In genomic region chr2:166372046-166372445, GRCh38 we compare ENCODE assay signal across 1 cellular context.
TF ChIP-seq lines count a peak whose summit lies in the region.

No MANE protein-coding gene starts in this region.

TF ChIP-seq in HepG2, 621 proteins besides CTCF, POLR2A, EP300 and RAD21 (continued from another document and continues in another):
- TF ChIP-seq ZNF430 (CRISPR knock-in tag; IDR thresholded peaks at IDR 0.05), result no peak
- TF ChIP-seq ZNF850 (CRISPR knock-in tag; conservative IDR thresholded peaks at IDR 0.05), result no peak
- TF ChIP-seq TAF15 (IDR thresholded peaks at IDR 0.05; ENCODE audit: low read depth, low read length, poor library complexity, severe bottlenecking), result no peak
- TF ChIP-seq ZUFSP (CRISPR knock-in tag; IDR thresholded peaks at IDR 0.05; ENCODE audit: borderline replicate concordance), result no peak
- peak; percentile 79 for TF ChIP-seq FOXP4 (CRISPR knock-in tag; IDR thresholded peaks at IDR 0.05)
- peak; percentile 71 for TF ChIP-seq THAP11 (CRISPR knock-in tag; IDR thresholded peaks at IDR 0.05)
- no peak for TF ChIP-seq ZNF350 (CRISPR knock-in tag; IDR thresholded peaks at IDR 0.05; ENCODE audit: borderline replicate concordance, low read depth)
- no peak for TF ChIP-seq SOX6 (IDR thresholded peaks at IDR 0.05)
- TF ChIP-seq SOX6 (CRISPR knock-in tag; IDR thresholded peaks at IDR 0.05), result peak; percentile 84
- TF ChIP-seq HCFC1 (IDR thresholded peaks at IDR 0.05; ENCODE audit: low read depth, low read length), result no peak
- no peak for TF ChIP-seq TSC22D2 (CRISPR knock-in tag; IDR thresholded peaks at IDR 0.05; ENCODE audit: borderline replicate concordance)
- no peak for TF ChIP-seq SOX13 (IDR thresholded peaks at IDR 0.05)
- peak in 1 of 2 experiments; percentile 84; a peak in 2 of 4 replicates for TF ChIP-seq SOX13 (CRISPR knock-in tag; conservative IDR thresholded peaks at IDR 0.05 in 1 of 2, IDR thresholded peaks at IDR 0.05 in 1 of 2)
- TF ChIP-seq TBP (CRISPR knock-in tag; IDR thresholded peaks at IDR 0.05), result no peak
- no peak for TF ChIP-seq ZBTB46 (CRISPR knock-in tag; IDR thresholded peaks at IDR 0.05; ENCODE audit: borderline replicate concordance)
- TF ChIP-seq ZNF296 (CRISPR knock-in tag; conservative IDR thresholded peaks at IDR 0.05), result no peak
- TF ChIP-seq HOXA3 (CRISPR knock-in tag; IDR thresholded peaks at IDR 0.05), result peak; percentile 55; the same call in 1 of the 2 replicates
- no peak for TF ChIP-seq CREBL2 (CRISPR knock-in tag; IDR thresholded peaks at IDR 0.05; ENCODE audit: borderline replicate concordance)
- no peak for TF ChIP-seq ZNF17 (CRISPR knock-in tag; IDR thresholded peaks at IDR 0.05)
- no peak for TF ChIP-seq XRCC5 (optimal IDR thresholded peaks at IDR 0.05; ENCODE audit: low read length)
- TF ChIP-seq CHD4 (IDR thresholded peaks at IDR 0.05; ENCODE audit: borderline replicate concordance, low read length), result no peak; the same call in 1 of the 2 replicates
- no peak for TF ChIP-seq ELF1 (CRISPR knock-in tag; IDR thresholded peaks at IDR 0.05)
- no peak for TF ChIP-seq ETV6 (CRISPR knock-in tag; conservative IDR thresholded peaks at IDR 0.05)
- TF ChIP-seq SMAD3 (CRISPR knock-in tag; IDR thresholded peaks at IDR 0.05), result 0 out of 2 replicates have a peak, but pooled peaks have one; percentile 41
- peak; percentile 70; the same call in 1 of the 2 replicates for TF ChIP-seq ATF2 (CRISPR knock-in tag; IDR thresholded peaks at IDR 0.05)
- TF ChIP-seq RFX5 (IDR thresholded peaks at IDR 0.05; ENCODE audit: low read depth, low read length), result no peak
- no peak for TF ChIP-seq SP2 (CRISPR knock-in tag; IDR thresholded peaks at IDR 0.05)
- no peak for TF ChIP-seq ZFP90 (CRISPR knock-in tag; IDR thresholded peaks at IDR 0.05; ENCODE audit: borderline replicate concordance)
- TF ChIP-seq NR0B2 (CRISPR knock-in tag; IDR thresholded peaks at IDR 0.05), result no peak
- no peak for TF ChIP-seq E2F2 (CRISPR knock-in tag; IDR thresholded peaks at IDR 0.05; ENCODE audit: borderline replicate concordance)
- TF ChIP-seq ZNF510 (CRISPR knock-in tag; IDR thresholded peaks at IDR 0.05; ENCODE audit: low read depth), result no peak
- TF ChIP-seq ZNF558 (CRISPR knock-in tag; IDR thresholded peaks at IDR 0.05; ENCODE audit: borderline replicate concordance), result no peak
- TF ChIP-seq LRRFIP1 (CRISPR knock-in tag; conservative IDR thresholded peaks at IDR 0.05), result no peak
- no peak for TF ChIP-seq GLMP (CRISPR knock-in tag; IDR thresholded peaks at IDR 0.05; ENCODE audit: borderline replicate concordance)
- TF ChIP-seq ESRRA (CRISPR knock-in tag; IDR thresholded peaks at IDR 0.05; ENCODE audit: low read depth), result no peak
- no peak; the same call in 1 of the 2 replicates for TF ChIP-seq ZNF749 (CRISPR knock-in tag; IDR thresholded peaks at IDR 0.05; ENCODE audit: borderline replicate concordance)
- peak; percentile 99 for TF ChIP-seq TEAD3 (CRISPR knock-in tag; optimal IDR thresholded peaks at IDR 0.05; ENCODE audit: borderline replicate concordance)
- TF ChIP-seq NFATC3 (CRISPR knock-in tag; IDR thresholded peaks at IDR 0.05), result no peak
- TF ChIP-seq JUNB (CRISPR knock-in tag; IDR thresholded peaks at IDR 0.05; ENCODE audit: borderline replicate concordance), result no peak
- no peak for TF ChIP-seq ZNF234 (CRISPR knock-in tag; conservative IDR thresholded peaks at IDR 0.05)
- TF ChIP-seq ZSCAN22 (CRISPR knock-in tag; IDR thresholded peaks at IDR 0.05), result no peak
- no peak for TF ChIP-seq ZNF83 (CRISPR knock-in tag; IDR thresholded peaks at IDR 0.05; ENCODE audit: borderline replicate concordance)
- no peak for TF ChIP-seq ZNF484 (CRISPR knock-in tag; IDR thresholded peaks at IDR 0.05; ENCODE audit: borderline replicate concordance, low read depth)
- no peak for TF ChIP-seq ZNF713 (CRISPR knock-in tag; IDR thresholded peaks at IDR 0.05)
- TF ChIP-seq HDAC1 (CRISPR knock-in tag; IDR thresholded peaks at IDR 0.05), result peak; percentile 92
- TF ChIP-seq ZNF142 (CRISPR knock-in tag; IDR thresholded peaks at IDR 0.05), result no peak
- peak; percentile 70; the same call in 1 of the 2 replicates for TF ChIP-seq ZBTB7B (CRISPR knock-in tag; IDR thresholded peaks at IDR 0.05)
- TF ChIP-seq ARID2 (CRISPR knock-in tag; IDR thresholded peaks at IDR 0.05; ENCODE audit: borderline replicate concordance), result no peak
- TF ChIP-seq RCOR2 (CRISPR knock-in tag; IDR thresholded peaks at IDR 0.05), result peak; percentile 94
- no peak for TF ChIP-seq FOSL1 (CRISPR knock-in tag; IDR thresholded peaks at IDR 0.05; ENCODE audit: borderline replicate concordance)
- no peak for TF ChIP-seq ZNF773 (CRISPR knock-in tag; IDR thresholded peaks at IDR 0.05; ENCODE audit: borderline replicate concordance)
